ENCODE assay signal across 11 cellular contexts in the genomic region with DNA sequence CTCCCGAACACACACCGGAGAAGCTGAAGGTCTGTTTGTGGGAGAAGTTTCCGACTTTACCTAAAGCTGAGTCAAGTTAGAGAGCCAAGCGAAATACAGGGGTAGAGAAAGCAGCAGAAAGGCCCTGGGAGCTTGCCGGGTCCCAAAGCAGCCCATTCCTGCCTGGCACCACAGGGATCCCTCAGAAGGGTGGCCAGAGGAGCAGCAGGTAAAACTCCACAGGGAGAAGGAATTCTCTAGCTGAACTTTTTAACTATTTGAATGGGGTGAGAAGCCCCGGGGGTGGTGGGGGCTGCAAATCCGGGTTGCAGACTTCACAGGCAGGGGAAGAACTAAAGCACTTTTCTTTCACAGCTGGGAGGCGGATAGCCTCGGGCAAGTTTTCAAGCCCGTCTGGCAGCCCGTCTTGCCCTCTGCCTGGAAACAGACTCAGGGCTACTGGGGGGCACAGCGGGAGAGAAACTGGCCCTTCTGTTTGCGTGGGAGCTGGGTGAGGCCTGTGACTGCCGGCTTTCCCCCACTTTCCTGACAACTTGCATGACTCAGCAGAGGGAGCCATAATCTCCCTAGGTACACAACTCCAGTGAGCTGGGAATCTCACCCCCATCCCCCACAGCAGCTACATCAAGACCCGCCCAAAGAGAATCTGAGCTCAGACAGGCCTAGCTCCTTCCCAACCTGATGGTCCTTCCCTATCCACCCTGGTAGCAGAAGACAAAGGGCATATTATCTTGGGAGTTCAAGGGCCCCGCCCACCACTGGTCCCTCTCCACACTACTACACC.
DNase-seq lines count a peak whose midpoint lies in the region; ATAC-seq, FAIRE-seq and TF ChIP-seq lines count a peak whose summit lies in the region.
"Had no signal": no experiment of that assay in that cellular context is flagged by ENCODE, and none has a peak within 500 bp of the region (broad histone marks: within the 10 kb centered on the region; RNA-seq: fewer than 3 reads in every experiment).

No MANE protein-coding gene starts in this region.

- TF ChIP-seq POLR2A in endothelial cell of umbilical vein (IDR thresholded peaks at IDR 0.05; ENCODE audit: low read depth, low read length), result no peak

- H3K9me1 ChIP-seq in endothelial cell of umbilical vein (replicated peaks; ENCODE audit: control insufficient read depth, extremely low read depth, insufficient read depth, low read length), result no peaks in the 10 kb centered on the region

- dilution Hi-C loops in endothelial cell of umbilical vein (cut with MboI; ENCODE audit: extremely low pct_ligation_motif_present, low sequenced_read_pairs), result no loop called here

- no TSS peak for BruUV-seq in endothelial cell of umbilical vein (replicated peaks; lab: Mats Ljungman, UMichigan)

- CTCF ChIA-PET in endothelial cell of umbilical vein (lab: Charles Lee), result interaction anchor here (0.7 to 2.2 kb wide), 9 partner anchors 9 to 383 kb away, joined by 3 to 9 read pairs (median 3); no protein-coding TSS in a partner anchor

- H3K36me3 ChIP-seq in GM23338 (ENCODE audit: insufficient read depth) (no peaks in the 10 kb centered on the region), endothelial cell of umbilical vein (ENCODE audit: control insufficient read depth in 2 of 2, extremely low read depth in 1 of 2, insufficient read depth in 2 of 2, low read length in 2 of 2) (no peaks in the 10 kb centered on the region), MM.1S (replicated peaks; ENCODE audit: insufficient read depth, low read length) (no peaks in the 10 kb centered on the region)

- H3K27ac Mint-ChIP-seq in GM23338, result peak overlapping the region; percentile 94
- H3K27ac Mint-ChIP-seq in activated T-cell treated with anti-CD3 and anti-CD28 coated beads, Interleukin-2, amount 50 U/mL, for 24 hours, result no peak overlapping the region
- H3K27ac Mint-ChIP-seq: activated naive CD8-positive, alpha-beta T cell had no signal

- FAIRE-seq in endothelial cell of umbilical vein (lab: Jason Lieb, UNC), result no peak
- FAIRE-seq: frontal cortex had no signal

- H3K4me3 ChIP-seq in GM23338 (no peak overlapping the region), endothelial cell of umbilical vein (replicated peaks in 1 of 3; ENCODE audit: insufficient read depth in 1 of 3, low read depth in 1 of 3, low read length in 3 of 3) (no peak overlapping the region), MM.1S (ENCODE audit: low read length) (no peak overlapping the region)

- H2AFZ ChIP-seq in GM23338 (no peak overlapping the region), endothelial cell of umbilical vein (ENCODE audit: low read depth, low read length) (no peak overlapping the region), MM.1S (ENCODE audit: low read length) (no peak overlapping the region)

- TF ChIP-seq CTCF in GM23338 (conservative IDR thresholded peaks at IDR 0.05; ENCODE audit: low read depth in 2 of 2), result no peak; a peak in 1 of 4 replicates
- TF ChIP-seq CTCF in endothelial cell of umbilical vein (IDR thresholded peaks at IDR 0.05; ENCODE audit: extremely low read depth in 1 of 2, insufficient read depth in 1 of 2, low read depth in 1 of 2, low read length in 2 of 2), result no peak
- TF ChIP-seq CTCF in MM.1S (IDR thresholded peaks at IDR 0.05; ENCODE audit: low read length), result no peak

- H3K4me1 Mint-ChIP-seq in GM23338, result peaks cover 29% of the 10 kb centered on the region
- peaks cover 4% of the 10 kb centered on the region for H3K4me1 Mint-ChIP-seq in activated T-cell treated with anti-CD3 and anti-CD28 coated beads, Interleukin-2, amount 50 U/mL, for 24 hours (ENCODE audit: low read depth)

- H3K4me1 ChIP-seq in GM23338 (ENCODE audit: insufficient read depth) (peaks cover 21% of the 10 kb centered on the region; the same call in 1 of the 2 replicates), endothelial cell of umbilical vein (ENCODE audit: control insufficient read depth, extremely low read depth, insufficient read depth, low read length) (peaks cover 17% of the 10 kb centered on the region), MM.1S (ENCODE audit: low read length) (no peaks in the 10 kb centered on the region)

- peaks cover 6% of the 10 kb centered on the region; the same call in 1 of the 3 replicates for H3K9me3 Mint-ChIP-seq in GM23338
- no peaks in the 10 kb centered on the region for H3K9me3 Mint-ChIP-seq in activated T-cell treated with anti-CD3 and anti-CD28 coated beads, Interleukin-2, amount 50 U/mL, for 24 hours

- peaks cover 42% of the 10 kb centered on the region for H3K36me3 Mint-ChIP-seq in GM23338 (ENCODE audit: low read depth)
- peaks cover 17% of the 10 kb centered on the region for H3K36me3 Mint-ChIP-seq in activated T-cell treated with anti-CD3 and anti-CD28 coated beads, Interleukin-2, amount 50 U/mL, for 24 hours (ENCODE audit: low read depth)

- DNase-seq in GM23338 (ENCODE audit: low spot score) (peak; percentile 61), NCI-H69 (lab: John Stamatoyannopoulos, UW) (peak; percentile 61), endothelial cell of umbilical vein (ENCODE audit: low read depth, low spot score) (no peak), occipital lobe (lab: John Stamatoyannopoulos, UW) (peak; percentile 5), MM.1S (no peak), NCI-H1105 (lab: John Stamatoyannopoulos, UW) (no peak)
- DNase-seq in activated T-cell treated with anti-CD3 and anti-CD28 coated beads, Interleukin-2, amount 50 U/mL, for 24 hours, result no peak
- DNase-seq: activated CD4-positive, alpha-beta T cell treated with anti-CD3 and anti-CD28 coated beads for 1 hour had no signal

- H3K9me3 ChIP-seq in endothelial cell of umbilical vein (replicated peaks; ENCODE audit: control insufficient read depth, insufficient read depth, low read length) (no peaks in the 10 kb centered on the region), MM.1S (replicated peaks; ENCODE audit: insufficient read depth, low read length) (no peaks in the 10 kb centered on the region)

- ATAC-seq in GM23338 (peak; percentile 92), HG02884 (IDR thresholded peaks at IDR 0.05; ENCODE audit: unreplicated experiment) (no peak)

- POLR2A ChIA-PET in endothelial cell of umbilical vein (lab: Charles Lee), result interaction anchor here (1.1 kb wide), 1 partner anchor 322 kb away, joined by 3 read pairs; the partner anchor contains the start of gene ADM

- no peak overlapping the region for H3K4me3 Mint-ChIP-seq in GM23338
- no peak overlapping the region for H3K4me3 Mint-ChIP-seq in activated T-cell treated with anti-CD3 and anti-CD28 coated beads, Interleukin-2, amount 50 U/mL, for 24 hours
- H3K4me3 Mint-ChIP-seq: activated naive CD8-positive, alpha-beta T cell had no signal

- H3K9ac ChIP-seq in endothelial cell of umbilical vein (replicated peaks; ENCODE audit: extremely low read depth, insufficient read depth, low read length) (no peak overlapping the region), MM.1S (ENCODE audit: low read length) (no peak overlapping the region)

- H3K27me3 ChIP-seq in GM23338 (ENCODE audit: insufficient read depth) (no peaks in the 10 kb centered on the region), endothelial cell of umbilical vein (ENCODE audit: control insufficient read depth in 2 of 2, insufficient read depth in 2 of 2, low read length in 2 of 2) (no peaks in the 10 kb centered on the region), MM.1S (replicated peaks; ENCODE audit: insufficient read depth, low read length) (no peaks in the 10 kb centered on the region)

- H3F3A ChIP-seq in GM23338 (replicated peaks; ENCODE audit: low read depth), result no peaks in the 10 kb centered on the region
- H3F3A ChIP-seq in MM.1S (ENCODE audit: insufficient read depth, low read length), result peaks cover 3% of the 10 kb centered on the region; the same call in 1 of the 2 replicates

- H4K20me1 ChIP-seq in GM23338 (replicated peaks; ENCODE audit: insufficient read depth) (no peaks in the 10 kb centered on the region), endothelial cell of umbilical vein (replicated peaks; ENCODE audit: control insufficient read depth, extremely low read depth, insufficient read depth, low read length) (no peaks in the 10 kb centered on the region), MM.1S (ENCODE audit: insufficient read depth, low read length) (no peaks in the 10 kb centered on the region)

- H3K27ac ChIP-seq in GM23338 (ENCODE audit: low read depth), result peak overlapping the region; percentile 86
- peak overlapping the region; percentile 42 for H3K27ac ChIP-seq in endothelial cell of umbilical vein (ENCODE audit: insufficient read depth, low read depth, low read length)
- no peak overlapping the region for H3K27ac ChIP-seq in MM.1S (ENCODE audit: low read length)

- intact Hi-C loops in endothelial cell of umbilical vein (cut with micrococcal nuclease), result no loop called here

- H3K4me2 ChIP-seq in GM23338 (no peak overlapping the region), endothelial cell of umbilical vein (ENCODE audit: insufficient read depth, low read length) (no peak overlapping the region), MM.1S (ENCODE audit: low read depth, low read length) (no peak overlapping the region)

- peaks cover 4% of the 10 kb centered on the region for H3K27me3 Mint-ChIP-seq in GM23338 (ENCODE audit: insufficient read depth, low read depth, poor library complexity)
- H3K27me3 Mint-ChIP-seq in activated T-cell treated with anti-CD3 and anti-CD28 coated beads, Interleukin-2, amount 50 U/mL, for 24 hours, result no peaks in the 10 kb centered on the region
- H3K27me3 Mint-ChIP-seq: activated naive CD8-positive, alpha-beta T cell had no signal

- no peaks in the 10 kb centered on the region for H3K9me2 ChIP-seq in GM23338 (ENCODE audit: insufficient read depth)
- H3K9me2 ChIP-seq in MM.1S (replicated peaks; ENCODE audit: insufficient read depth, low read length), result no peaks in the 10 kb centered on the region

- H3K79me2 ChIP-seq in GM23338 (replicated peaks; ENCODE audit: insufficient read depth), result no peaks in the 10 kb centered on the region
- no peaks in the 10 kb centered on the region for H3K79me2 ChIP-seq in endothelial cell of umbilical vein (ENCODE audit: control insufficient read depth, insufficient read depth, low read length)
- H3K79me2 ChIP-seq in MM.1S (ENCODE audit: low read length), result no peaks in the 10 kb centered on the region

TF ChIP-seq in endothelial cell of umbilical vein, 7 proteins besides CTCF, POLR2A, EP300 and RAD21:
- TF ChIP-seq MAX (IDR thresholded peaks at IDR 0.05; ENCODE audit: insufficient read depth, insufficient read length) (no peak), EZH2 (IDR thresholded peaks at IDR 0.05; ENCODE audit: borderline replicate concordance, low read depth, low read length, severe bottlenecking) (no peak)

Comparison
In these comparisons a context has a peak if more than half of its experiments do, and no peak if none do; other contexts are left out.
1. DNase-seq: peak in GM23338 (single experiment), NCI-H69 (single experiment) and occipital lobe (single experiment); none in endothelial cell of umbilical vein (single experiment), activated T-cell treated with anti-CD3 and anti-CD28 coated beads, Interleukin-2, amount 50 U/mL, for 24 hours (single experiment), MM.1S (single experiment) and NCI-H1105 (single experiment).